22 cellular contexts compared by ENCODE assay signal in the genomic region with DNA sequence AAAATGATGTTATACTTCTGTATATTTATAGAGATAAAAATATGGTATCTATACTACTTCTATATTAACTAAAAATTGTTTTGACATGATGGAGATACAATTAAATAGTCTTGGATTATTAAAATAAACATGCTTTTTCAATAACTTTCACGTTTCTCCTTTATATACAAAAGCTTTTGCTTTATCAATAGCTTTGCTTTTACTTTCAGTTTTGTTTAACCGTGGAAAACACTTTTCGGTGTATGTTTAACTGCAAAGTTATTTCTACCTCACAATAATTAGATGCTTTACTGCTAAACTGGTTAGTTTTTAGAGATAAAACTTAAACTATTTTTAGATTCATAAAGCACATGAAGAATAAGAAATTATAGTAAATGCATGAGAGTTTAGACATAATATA.
A peak's percentile ranks its signal among the peaks of the same experiment; 100 is the strongest.
DNase-seq lines count a peak whose midpoint lies in the region; ATAC-seq, FAIRE-seq and TF ChIP-seq lines count a peak whose summit lies in the region.
"Had no signal": no experiment of that assay in that cellular context is flagged by ENCODE, and none has a peak within 500 bp of the region (broad histone marks: within the 10 kb centered on the region; RNA-seq: fewer than 3 reads in every experiment).

No MANE protein-coding gene starts in this region.

- peak overlapping the region; percentile 37 for H3K4me3 Mint-ChIP-seq in Calu3 (ENCODE audit: low read depth, unreplicated experiment)
- H3K4me3 Mint-ChIP-seq: CD4-positive, alpha-beta memory T cell; GM23338; naive B cell had no signal

- intact Hi-C loops in Calu3 (cut with micrococcal nuclease; ENCODE audit: unreplicated experiment) = no loop called here

- ATAC-seq in GM19463 (IDR thresholded peaks at IDR 0.05; ENCODE audit: unreplicated experiment) = peak; percentile 54
- ATAC-seq: GM23338, left ventricle myocardium superior, PC-3 had no signal

- H3K27me3 Mint-ChIP-seq in Calu3 (ENCODE audit: unreplicated experiment) = no peaks in the 10 kb centered on the region
- H3K27me3 Mint-ChIP-seq: CD4-positive, alpha-beta memory T cell; naive B cell had no signal

- H3K27ac ChIP-seq in KOPT-K1 (ENCODE audit: low read depth, low read length, poor library complexity, severe bottlenecking) = peak overlapping the region; percentile 57
- H3K27ac ChIP-seq: parathyroid adenoma had no signal

- no peak overlapping the region for H3K27ac Mint-ChIP-seq in Calu3 (ENCODE audit: unreplicated experiment)
- H3K27ac Mint-ChIP-seq: CD4-positive, alpha-beta memory T cell; GM23338; naive B cell had no signal

- no peaks in the 10 kb centered on the region for H3K4me1 Mint-ChIP-seq in Calu3 (ENCODE audit: low read depth, unreplicated experiment)
- H3K4me1 Mint-ChIP-seq: GM23338, naive B cell had no signal

- H3K36me3 ChIP-seq in KOPT-K1 (ENCODE audit: insufficient read depth, low read length) = no peaks in the 10 kb centered on the region

- H3K9me3 Mint-ChIP-seq in Calu3 (ENCODE audit: low read depth, unreplicated experiment) = peaks cover 4% of the 10 kb centered on the region
- H3K9me3 Mint-ChIP-seq: GM23338 had no signal

- no peaks in the 10 kb centered on the region for H3K36me3 Mint-ChIP-seq in Calu3 (ENCODE audit: insufficient read depth, unreplicated experiment)
- H3K36me3 Mint-ChIP-seq: CD4-positive, alpha-beta memory T cell; naive B cell had no signal

- H3K9me3 ChIP-seq in KOPT-K1 (ENCODE audit: insufficient read depth, low read length, poor library complexity, severe bottlenecking) = no peaks in the 10 kb centered on the region

- CTCF ChIA-PET in Calu3 (lab: Charles Lee) = interaction anchor here (1.2 kb wide), 1 partner anchor 32 kb away, joined by 3 read pairs; no protein-coding TSS in a partner anchor

- TF ChIP-seq CTCF in Calu3 (IDR thresholded peaks at IDR 0.05; ENCODE audit: unreplicated experiment) = no peak

- no TSS peak for BruUV-seq in Calu3 (replicated peaks; lab: Mats Ljungman, UMichigan)

- peak; percentile 66 for FAIRE-seq in frontal cortex (lab: Jason Lieb, UNC)

- no peak for DNase-seq in Calu3
- no peak for DNase-seq in frontal cortex (ENCODE audit: low spot score in 2 of 2)
- no peak for DNase-seq in RKO (ENCODE audit: low spot score)
- DNase-seq in COR-L47 (lab: John Stamatoyannopoulos, UW) = no peak
- no peak for DNase-seq in middle frontal gyrus (ENCODE audit: extremely low spot score, low spot score)
- DNase-seq in activated CD4-positive, CD25-positive, alpha-beta regulatory T cell (lab: John Stamatoyannopoulos, UW) = no peak
- DNase-seq: amygdala; CD4-positive, alpha-beta memory T cell; central memory CD4-positive, alpha-beta T cell; effector CD4-positive, alpha-beta T cell; head of caudate nucleus; KBM-7; left ventricle myocardium superior; naive B cell; NCI-H526; PC-3; stimulated activated CD4-positive, alpha-beta T cell treated with anti-CD3 and anti-CD28 coated beads, Interleukin-2, amount 100 ng/mL, for 24 hours; T1000 had no signal
